In genomic region chr3:123750659-123751420, GRCh38 we compare ENCODE assay signal across 12 cellular contexts.
DNase-seq lines count a peak whose midpoint lies in the region; ATAC-seq, FAIRE-seq and TF ChIP-seq lines count a peak whose summit lies in the region.
"Had no signal": no experiment of that assay in that cellular context is flagged by ENCODE, and none has a peak within 500 bp of the region (broad histone marks: within the 10 kb centered on the region; RNA-seq: fewer than 3 reads in every experiment).

No MANE protein-coding gene starts in this region.

- H3K27me3 ChIP-seq in breast epithelium, result no peaks in the 10 kb centered on the region
- H3K27me3 ChIP-seq in brain microvascular endothelial cell (replicated peaks), result no peaks in the 10 kb centered on the region
- no peaks in the 10 kb centered on the region for H3K27me3 ChIP-seq in upper lobe of right lung
- H3K27me3 ChIP-seq in esophagus squamous epithelium, result no peaks in the 10 kb centered on the region

- no peak overlapping the region for H3K4me3 Mint-ChIP-seq in MCF 10A (ENCODE audit: unreplicated experiment)
- H3K4me3 Mint-ChIP-seq: T-helper 2 cell treated with Interferon-gamma antibody and Interleukin-4, amounts not matched to agents 5 μg/mL and 100 μg/mL, for 36 hours had no signal

- peaks cover 10% of the 10 kb centered on the region for H3K36me3 Mint-ChIP-seq in MCF 10A (ENCODE audit: insufficient read depth, unreplicated experiment)

- intact Hi-C loops in MCF 10A (cut with micrococcal nuclease), result no loop called here
- intact Hi-C loops in breast epithelium (cut with DNase I; ENCODE audit: low total_unique reads), result no loop called here
- intact Hi-C loops in kidney (cut with DNase I), result no loop called here
- intact Hi-C loops in upper lobe of right lung (cut with DNase I), result no loop called here
- intact Hi-C loops in esophagus squamous epithelium (cut with DNase I), result no loop called here

- WGBS in esophagus squamous epithelium, 2 donors, result 72 to 81% methylated on average over 3 of the region's 3 CpGs

- peak overlapping the region in 1 of 2 donors; percentile 4 for H3K9ac ChIP-seq in kidney (ENCODE audit: low read length in 2 of 2)

- H3K9me3 ChIP-seq in breast epithelium (no peaks in the 10 kb centered on the region), kidney (ENCODE audit: control insufficient read depth in 1 of 2, low read length in 2 of 2) (no peaks in the 10 kb centered on the region), upper lobe of right lung (no peaks in the 10 kb centered on the region), esophagus squamous epithelium (no peaks in the 10 kb centered on the region)

- CTCF ChIA-PET in MCF 10A (lab: Yijun Ruan, JAX), result interaction anchor here (0.6 to 2.1 kb wide), 5 partner anchors 9 to 487 kb away, joined by 3 to 11 read pairs (median 4); no protein-coding TSS in a partner anchor

- in situ Hi-C loops in brain microvascular endothelial cell (cut with HindIII; ENCODE audit: low pct_ligation_motif_present, low sequenced_read_pairs), result no loop called here

- H3K27ac Mint-ChIP-seq in MCF 10A (ENCODE audit: low read depth, unreplicated experiment), result peak overlapping the region; percentile 69
- H3K27ac Mint-ChIP-seq: T-helper 2 cell treated with Interferon-gamma antibody and Interleukin-4, amounts not matched to agents 5 μg/mL and 100 μg/mL, for 36 hours had no signal

- no peaks in the 10 kb centered on the region for H3K9me3 Mint-ChIP-seq in MCF 10A (ENCODE audit: unreplicated experiment)
- H3K9me3 Mint-ChIP-seq: T-helper 2 cell treated with Interferon-gamma antibody and Interleukin-4, amounts not matched to agents 5 μg/mL and 100 μg/mL, for 36 hours had no signal

- H3K36me3 ChIP-seq in breast epithelium (no peaks in the 10 kb centered on the region), brain microvascular endothelial cell (replicated peaks) (no peaks in the 10 kb centered on the region), kidney (ENCODE audit: control insufficient read depth in 1 of 2, insufficient read depth in 2 of 2, low read length in 2 of 2) (peaks cover 0 to 3% of the 10 kb centered on the region in 2 donors), upper lobe of right lung (no peaks in the 10 kb centered on the region), esophagus squamous epithelium (no peaks in the 10 kb centered on the region)

- H3K27me3 Mint-ChIP-seq in MCF 10A (ENCODE audit: insufficient read depth, unreplicated experiment), result no peaks in the 10 kb centered on the region

- FAIRE-seq in kidney (lab: Jason Lieb, UNC), result no peak
- FAIRE-seq: A204.1 had no signal

- POLR2A ChIA-PET in MCF 10A (lab: Yijun Ruan, JAX), result interaction anchor here (1.7 kb wide), 1 partner anchor 8 kb away, joined by 5 read pairs; no protein-coding TSS in a partner anchor

- TF ChIP-seq CTCF in MCF 10A (IDR thresholded peaks at IDR 0.05; ENCODE audit: unreplicated experiment) (no peak), breast epithelium (IDR thresholded peaks at IDR 0.05) (no peak), brain microvascular endothelial cell (IDR thresholded peaks at IDR 0.05; ENCODE audit: low read depth, low read length, missing control alignments) (peak; percentile 14), kidney (IDR thresholded peaks at IDR 0.05; ENCODE audit: borderline replicate concordance, extremely low read depth, insufficient read depth) (no peak), upper lobe of right lung (IDR thresholded peaks at IDR 0.05) (no peak), esophagus squamous epithelium (IDR thresholded peaks at IDR 0.05) (no peak)

- peak; percentile 75 for ATAC-seq in upper lobe of right lung
- no peak for ATAC-seq in HG03175 (IDR thresholded peaks at IDR 0.05; ENCODE audit: unreplicated experiment)
- ATAC-seq: left colon had no signal

- H3K4me3 ChIP-seq in breast epithelium (no peak overlapping the region), brain microvascular endothelial cell (ENCODE audit: low read depth, low read length) (no peak overlapping the region), kidney (ENCODE audit: low read length in 2 of 2) (no peak overlapping the region), upper lobe of right lung (no peak overlapping the region), esophagus squamous epithelium (no peak overlapping the region)

- DNase-seq in MCF 10A (ENCODE audit: unreplicated experiment) (peak; percentile 65), breast epithelium (ENCODE audit: low spot score in 2 of 2) (no peak), brain microvascular endothelial cell (peak; percentile 71), kidney (no peak), upper lobe of right lung (no peak), esophagus squamous epithelium (lab: John Stamatoyannopoulos, UW) (no peak), SIG-M5 (lab: John Stamatoyannopoulos, UW) (no peak)
- DNase-seq: left colon, NCI-H2029 treated with DMSO at 0.1 percent for 48 hours had no signal

- H3K4me1 ChIP-seq in breast epithelium, result no peaks in the 10 kb centered on the region
- H3K4me1 ChIP-seq in kidney (ENCODE audit: control insufficient read depth in 1 of 2, insufficient read depth in 1 of 2, low read depth in 1 of 2, low read length in 2 of 2), result peaks cover 31 to 61% of the 10 kb centered on the region in 2 donors
- H3K4me1 ChIP-seq in upper lobe of right lung, result peaks cover 31% of the 10 kb centered on the region
- H3K4me1 ChIP-seq in esophagus squamous epithelium, result peaks cover 0 to 13% (median 7%) of the 10 kb centered on the region in 3 donors

- TF ChIP-seq POLR2A in breast epithelium (IDR thresholded peaks at IDR 0.05) (no peak), esophagus squamous epithelium (IDR thresholded peaks at IDR 0.05) (no peak)

- BruUV-seq in MCF 10A (replicated peaks; lab: Mats Ljungman, UMichigan), result no TSS peak

- H3K27ac ChIP-seq in breast epithelium (peak overlapping the region in 1 of 2 donors; percentile 30), brain microvascular endothelial cell (peak overlapping the region; percentile 53), kidney (ENCODE audit: low read depth in 2 of 2, low read length in 2 of 2) (peak overlapping the region; percentile 86 to 96), upper lobe of right lung (peak overlapping the region; percentile 48), esophagus squamous epithelium (peak overlapping the region in 1 of 4 donors; percentile 26)

- peaks cover 29% of the 10 kb centered on the region for H3K4me1 Mint-ChIP-seq in MCF 10A (ENCODE audit: insufficient read depth, unreplicated experiment)

Comparison
In these comparisons a context has a peak if more than half of its experiments do, and no peak if none do; other contexts are left out.
1. DNase-seq: peak in MCF 10A (single experiment) and brain microvascular endothelial cell (single experiment); none in breast epithelium (0 of 2), kidney (single experiment), upper lobe of right lung (single experiment), esophagus squamous epithelium (single experiment) and SIG-M5 (single experiment).